12 cellular contexts compared by ENCODE assay signal in genomic region chr13:101869553-101869952, GRCh38.
DNase-seq lines count a peak whose midpoint lies in the region; ATAC-seq and TF ChIP-seq lines count a peak whose summit lies in the region.
"Had no signal": no experiment of that assay in that cellular context is flagged by ENCODE, and none has a peak within 500 bp of the region (broad histone marks: within the 10 kb centered on the region; RNA-seq: fewer than 3 reads in every experiment).

No MANE protein-coding gene starts in this region.

- H3K4me3 ChIP-seq in fibroblast of villous mesenchyme (ENCODE audit: low read depth, low read length) = no peak overlapping the region
- H3K4me3 ChIP-seq: A549, lower lobe of right lung, psoas muscle had no signal

- no peak for TF ChIP-seq CTCF in fibroblast of villous mesenchyme (IDR thresholded peaks at IDR 0.05; ENCODE audit: insufficient read depth, low read depth, low read length)

- peak; percentile 92 for ATAC-seq in GM21717 (IDR thresholded peaks at IDR 0.05; ENCODE audit: unreplicated experiment)
- peak; percentile 96 for ATAC-seq in HG03378 (IDR thresholded peaks at IDR 0.05; ENCODE audit: unreplicated experiment)
- no peak for ATAC-seq in stimulated activated naive CD8-positive, alpha-beta T cell treated with anti-CD3 and anti-CD28 coated beads, Interleukin-15, Interleukin-2, amounts not matched to agents 100 U/mL and 50 U/mL, for 24 hours
- ATAC-seq: A549, lower lobe of right lung, psoas muscle had no signal

- DNase-seq in NCI-H1417 (lab: John Stamatoyannopoulos, UW) = peak; percentile 41 to 61 (median 43)
- DNase-seq in NCI-H1417 treated with DMSO at 0.1 percent for 48 hours (lab: John Stamatoyannopoulos, UW) = no peak
- DNase-seq in fibroblast of villous mesenchyme (ENCODE audit: low read depth) = peak; percentile 1
- DNase-seq in caudate nucleus (lab: John Stamatoyannopoulos, UW) = no peak
- no peak for DNase-seq in activated T-cell treated with anti-CD3 and anti-CD28 coated beads for 4 hours
- no peak for DNase-seq in stimulated activated naive CD8-positive, alpha-beta T cell treated with anti-CD3 and anti-CD28 coated beads, Interleukin-15, Interleukin-2, amounts not matched to agents 100 U/mL and 50 U/mL, for 24 hours
- DNase-seq: KBM-7, lower lobe of right lung, psoas muscle had no signal

- no peak overlapping the region for H3K27ac ChIP-seq in caudate nucleus (ENCODE audit: low read depth, low read length)
- H3K27ac ChIP-seq: A549, lower lobe of right lung, psoas muscle had no signal

Comparison
In these comparisons a context has a peak if more than half of its experiments do, and no peak if none do; other contexts are left out.
1. DNase-seq: peak in NCI-H1417 (3 of 3) and fibroblast of villous mesenchyme (single experiment); none in NCI-H1417 treated with DMSO at 0.1 percent for 48 hours (single experiment), caudate nucleus (0 of 61), activated T-cell treated with anti-CD3 and anti-CD28 coated beads for 4 hours (single experiment) and stimulated activated naive CD8-positive, alpha-beta T cell treated with anti-CD3 and anti-CD28 coated beads, Interleukin-15, Interleukin-2, amounts not matched to agents 100 U/mL and 50 U/mL, for 24 hours (single experiment).